In genomic region chr9:4970970-4971641, GRCh38 we compare ENCODE assay signal across 8 cellular contexts. TPM values are rescaled to one million over a fixed set of nuclear protein-coding genes. Genes with fewer than 3 reads are reported as not detected.
A peak's percentile ranks its signal among the peaks of the same experiment; 100 is the strongest.
DNase-seq lines count a peak whose midpoint lies in the region; ATAC-seq lines count a peak whose summit lies in the region.

No MANE protein-coding gene starts in this region.

- intact Hi-C loops in sciatic nerve (cut with DNase I) = no loop called here

- ATAC-seq in GM19043 (IDR thresholded peaks at IDR 0.05; ENCODE audit: low read depth, unreplicated experiment) (peak; percentile 93), HG02973 (IDR thresholded peaks at IDR 0.05; ENCODE audit: unreplicated experiment) (peak; percentile 90), sciatic nerve (peak; percentile 22)

- peak; percentile 17 for DNase-seq in activated CD4-positive, CD25-positive, alpha-beta regulatory T cell treated with anti-CD3 and anti-CD28 coated beads, Interleukin-2, amount 50 U/mL, for 16 hours (ENCODE audit: low read depth, low spot score)
- DNase-seq in sciatic nerve (ENCODE audit: low spot score) (no peak), NCI-H1105 (lab: John Stamatoyannopoulos, UW) (no peak), 8988T (no peak), ureter (ENCODE audit: low spot score) (no peak), NCI-H1930 (lab: John Stamatoyannopoulos, UW) (no peak)

RNA-seq across cellular contexts. Expression of gene JAK2, which starts 14.0 kb away (rescaled TPM):
- 28.4 TPM for total RNA-seq in sciatic nerve
- 19.9 TPM for total RNA-seq in ureter

Comparison
In these comparisons a context has a peak if more than half of its experiments do, and no peak if none do; other contexts are left out.
1. ATAC-seq: peak in every context shown above with its lines; median percentile 93 in GM19043; 90 in HG02973; 22 in sciatic nerve.